ENCODE assay signal across 8 cellular contexts in genomic region chr1:153991151-153991472, GRCh38. TPM values are rescaled to one million over a fixed set of nuclear protein-coding genes. Genes with fewer than 3 reads are reported as not detected.
DNase-seq lines count a peak whose midpoint lies in the region; ATAC-seq and TF ChIP-seq lines count a peak whose summit lies in the region.

No MANE protein-coding gene starts in this region.

- peak overlapping the region; percentile 44 to 90 (median 78) for H3K4me3 ChIP-seq in upper lobe of left lung

- peaks cover 32 to 58% (median 38%) of the 10 kb centered on the region in 4 donors for H3K4me1 ChIP-seq in upper lobe of left lung

- no peak for TF ChIP-seq EP300 in upper lobe of left lung (IDR thresholded peaks at IDR 0.05)

- TF ChIP-seq POLR2A in upper lobe of left lung (IDR thresholded peaks at IDR 0.05): no peak

- intact Hi-C loops in MCF 10A (cut with micrococcal nuclease): no loop called here

- H3K27ac ChIP-seq in upper lobe of left lung: peak overlapping the region; percentile 90 to 99 (median 95)

- POLR2A ChIA-PET in MCF 10A (lab: Yijun Ruan, JAX): interaction anchor here (0.6 to 13.2 kb wide), 52 partner anchors 10 to 1029 kb away, joined by 3 to 358 read pairs (median 6); partner anchors contain the start of genes CHTOP, CREB3L4, CRTC2 and DENND4B

- no peaks in the 10 kb centered on the region for H3K9me3 Mint-ChIP-seq in activated naive CD4-positive, alpha-beta T cell treated with anti-CD3 and anti-CD28 coated beads, Interleukin-2, amount 50 U/mL, for 24 hours
- H3K9me3 Mint-ChIP-seq in MCF 10A (ENCODE audit: unreplicated experiment): no peaks in the 10 kb centered on the region
- H3K9me3 Mint-ChIP-seq in memory B cell: no peaks in the 10 kb centered on the region

- H3K36me3 ChIP-seq in upper lobe of left lung: peaks cover 12 to 46% (median 35%) of the 10 kb centered on the region in 4 donors

- no peaks in the 10 kb centered on the region for H3K27me3 Mint-ChIP-seq in activated naive CD4-positive, alpha-beta T cell treated with anti-CD3 and anti-CD28 coated beads, Interleukin-2, amount 50 U/mL, for 24 hours
- H3K27me3 Mint-ChIP-seq in MCF 10A (ENCODE audit: insufficient read depth, unreplicated experiment) (no peaks in the 10 kb centered on the region), memory B cell (no peaks in the 10 kb centered on the region)

- TF ChIP-seq CTCF in MCF 10A (IDR thresholded peaks at IDR 0.05; ENCODE audit: unreplicated experiment): no peak
- TF ChIP-seq CTCF in upper lobe of left lung (IDR thresholded peaks at IDR 0.05): no peak

- DNase-seq in activated naive CD4-positive, alpha-beta T cell treated with Interleukin-2 at 50 U/mL for 16 hours: no peak
- no peak for DNase-seq in MCF 10A (ENCODE audit: unreplicated experiment)
- DNase-seq in memory B cell (ENCODE audit: low spot score in 2 of 2): no peak
- DNase-seq in upper lobe of left lung: no peak
- DNase-seq in hippocampal formation (lab: John Stamatoyannopoulos, UW): no peak
- DNase-seq in NCI-H1092 (lab: John Stamatoyannopoulos, UW): no peak
- no peak for DNase-seq in activated gamma-delta T cell (lab: John Stamatoyannopoulos, UW)

- H3K9me3 ChIP-seq in upper lobe of left lung: no peaks in the 10 kb centered on the region

- CTCF ChIA-PET in MCF 10A (lab: Yijun Ruan, JAX): interaction anchor here (1.0 to 7.8 kb wide), 4 partner anchors 14 to 364 kb away, joined by 3 to 80 read pairs (median 34); partner anchors contain the start of genes GATAD2B, JTB and S100A13

- peak overlapping the region; percentile 99 for H3K4me3 Mint-ChIP-seq in activated naive CD4-positive, alpha-beta T cell treated with anti-CD3 and anti-CD28 coated beads, Interleukin-2, amount 50 U/mL, for 24 hours
- H3K4me3 Mint-ChIP-seq in MCF 10A (ENCODE audit: unreplicated experiment): peak overlapping the region; percentile 90
- peak overlapping the region; percentile 98 for H3K4me3 Mint-ChIP-seq in memory B cell

- peaks cover 37% of the 10 kb centered on the region for H3K4me1 Mint-ChIP-seq in activated naive CD4-positive, alpha-beta T cell treated with anti-CD3 and anti-CD28 coated beads, Interleukin-2, amount 50 U/mL, for 24 hours
- H3K4me1 Mint-ChIP-seq in MCF 10A (ENCODE audit: insufficient read depth, unreplicated experiment) (peaks cover 31% of the 10 kb centered on the region), memory B cell (peaks cover 25% of the 10 kb centered on the region)

- BruUV-seq in MCF 10A (replicated peaks; lab: Mats Ljungman, UMichigan): TSS peak; percentile 79

- H3K27me3 ChIP-seq in upper lobe of left lung: no peaks in the 10 kb centered on the region

- no peak for ATAC-seq in memory B cell (ENCODE audit: low read depth)
- ATAC-seq in upper lobe of left lung (ENCODE audit: low FRiP score in 2 of 2): no peak

- peaks cover 29% of the 10 kb centered on the region for H3K36me3 Mint-ChIP-seq in activated naive CD4-positive, alpha-beta T cell treated with anti-CD3 and anti-CD28 coated beads, Interleukin-2, amount 50 U/mL, for 24 hours
- H3K36me3 Mint-ChIP-seq in MCF 10A (ENCODE audit: insufficient read depth, unreplicated experiment) (peaks cover 60% of the 10 kb centered on the region), memory B cell (peaks cover 30% of the 10 kb centered on the region)

- peak overlapping the region; percentile 98 for H3K27ac Mint-ChIP-seq in activated naive CD4-positive, alpha-beta T cell treated with anti-CD3 and anti-CD28 coated beads, Interleukin-2, amount 50 U/mL, for 24 hours
- H3K27ac Mint-ChIP-seq in MCF 10A (ENCODE audit: low read depth, unreplicated experiment): peak overlapping the region; percentile 98
- H3K27ac Mint-ChIP-seq in memory B cell: peak overlapping the region; percentile 100

- WGBS in upper lobe of left lung, 2 donors: 6% methylated on average over 6 of the region's 6 CpGs

RNA-seq across cellular contexts. Expression of gene RPS27, which starts 0.6 kb away (rescaled TPM):
- total RNA-seq in MCF 10A (2022): 3,026 and 3,064 TPM in 2 replicates
- 1,000 to 10,000 TPM in 5 of 6 donors, 100 to 1,000 TPM in 1; 551 to 2,666 (median 1,424) TPM for total RNA-seq in upper lobe of left lung

RNA-seq across cellular contexts. Expression of gene RAB13, which starts 5.0 kb away (rescaled TPM):
- total RNA-seq in MCF 10A (2022): 63.1 and 71.6 TPM in 2 replicates
- total RNA-seq in upper lobe of left lung: 100 to 1,000 TPM in 2 of 6 donors, 10 to 100 TPM in 4; 33.9 to 116 (median 56.6) TPM

RNA-seq across cellular contexts. Expression of gene JTB, which starts 13.6 kb away (rescaled TPM):
- total RNA-seq in MCF 10A (2022): 194 and 224 TPM in 2 replicates
- 100 to 1,000 TPM; 123 to 285 (median 157) TPM for total RNA-seq in upper lobe of left lung

RNA-seq across cellular contexts. Expression of gene CREB3L4, which starts 23.4 kb away (rescaled TPM):
- 14.7 and 17.6 TPM in 2 replicates for total RNA-seq in MCF 10A (2022)
- total RNA-seq in upper lobe of left lung: 10 to 100 TPM in 3 of 6 donors, 1 to 10 TPM in 3; 4.7 to 17.4 (median 9.4) TPM

RNA-seq across cellular contexts. Expression of gene SLC39A1, which starts 27.8 kb away (rescaled TPM):
- 124 and 159 TPM in 2 replicates for total RNA-seq in MCF 10A (2022)
- 100 to 1,000 TPM in 3 of 6 donors, 10 to 100 TPM in 3; 41.9 to 145 (median 102) TPM for total RNA-seq in upper lobe of left lung
